Comparison of ENCODE assay signal across 25 cellular contexts in genomic region chr2:150885774-150886386, GRCh38.
"Had no signal": no experiment of that assay in that cellular context is flagged by ENCODE, and none has a peak within 500 bp of the region (broad histone marks: within the 10 kb centered on the region; RNA-seq: fewer than 3 reads in every experiment).

No MANE protein-coding gene starts in this region.

- H3K4me1 Mint-ChIP-seq: naive B cell; stimulated activated effector memory CD8-positive, alpha-beta T cell treated with anti-CD3 and anti-CD28 coated beads, Interleukin-12 subunit alpha, Interleukin-12 subunit beta, amount 100 ng/mL, for 72 hours had no signal

- H3K36me3 ChIP-seq: colonic mucosa, esophagus muscularis mucosa, gastroesophageal sphincter, heart left ventricle, lower lobe of right lung, prostate gland, right atrium auricular region, stomach, thyroid gland had no signal

- ATAC-seq: foreskin keratinocyte; gastroesophageal sphincter; heart left ventricle; left ventricle myocardium superior; lower lobe of right lung; mucosa of descending colon; natural killer cell treated with Interleukin-12 subunit alpha and Interleukin-12 subunit beta and Interleukin-15 and Interleukin-18, amount 100 ng/mL, for 72 hours; sciatic nerve; stimulated activated effector memory CD8-positive, alpha-beta T cell treated with anti-CD3 and anti-CD28 coated beads, Interleukin-12 subunit alpha, Interleukin-12 subunit beta, amount 100 ng/mL, for 72 hours had no signal

- DNase-seq: colonic mucosa; effector memory CD4-positive, alpha-beta T cell; heart left ventricle; hippocampal formation; left cardiac atrium; left ventricle myocardium superior; lower lobe of right lung; mucosa of descending colon; naive B cell; nucleus accumbens; stimulated activated CD4-positive, alpha-beta T cell treated with anti-CD3 and anti-CD28 coated beads, Interleukin-2, amount 100 ng/mL, for 24 hours; stimulated activated CD4-positive, alpha-beta T cell treated with anti-CD3 and anti-CD28 coated beads, Interleukin-4, amount 100 ng/mL, for 24 hours; stimulated activated naive CD4-positive, alpha-beta T cell treated with Interleukin-2 at 50 U/mL for 16 hours; stomach; thyroid gland had no signal

- H3K36me3 Mint-ChIP-seq: naive B cell; natural killer cell treated with Interleukin-12 subunit alpha and Interleukin-12 subunit beta and Interleukin-15 and Interleukin-18, amount 100 ng/mL, for 72 hours; stimulated activated effector memory CD8-positive, alpha-beta T cell treated with anti-CD3 and anti-CD28 coated beads, Interleukin-12 subunit alpha, Interleukin-12 subunit beta, amount 100 ng/mL, for 72 hours; type B pancreatic cell had no signal

- H3K4me3 ChIP-seq: colonic mucosa, esophagus muscularis mucosa, gastroesophageal sphincter, heart left ventricle, lower lobe of right lung, mucosa of descending colon, prostate gland, right atrium auricular region, stomach, thyroid gland had no signal

- H3K4me3 Mint-ChIP-seq: dendritic cell treated with granulocyte-macrophage colony-stimulating factor and Interleukin-4, amounts not matched to agents 40 ng/mL and 50 ng/mL, for 4 days; naive B cell; natural killer cell treated with Interleukin-12 subunit alpha and Interleukin-12 subunit beta and Interleukin-15 and Interleukin-18, amount 100 ng/mL, for 72 hours; stimulated activated effector memory CD8-positive, alpha-beta T cell treated with anti-CD3 and anti-CD28 coated beads, Interleukin-12 subunit alpha, Interleukin-12 subunit beta, amount 100 ng/mL, for 72 hours; type B pancreatic cell had no signal

- H3K27ac Mint-ChIP-seq: dendritic cell treated with granulocyte-macrophage colony-stimulating factor and Interleukin-4, amounts not matched to agents 40 ng/mL and 50 ng/mL, for 4 days; naive B cell; natural killer cell treated with Interleukin-12 subunit alpha and Interleukin-12 subunit beta and Interleukin-15 and Interleukin-18, amount 100 ng/mL, for 72 hours; stimulated activated effector memory CD8-positive, alpha-beta T cell treated with anti-CD3 and anti-CD28 coated beads, Interleukin-12 subunit alpha, Interleukin-12 subunit beta, amount 100 ng/mL, for 72 hours; type B pancreatic cell had no signal

- H3K4me1 ChIP-seq: colonic mucosa, esophagus muscularis mucosa, foreskin keratinocyte, gastroesophageal sphincter, heart left ventricle, prostate gland, right atrium auricular region, stomach, thyroid gland had no signal

- H3K27me3 ChIP-seq: colonic mucosa, esophagus muscularis mucosa, foreskin keratinocyte, gastroesophageal sphincter, heart left ventricle, right atrium auricular region, stomach, thyroid gland had no signal

- H3K27me3 Mint-ChIP-seq: dendritic cell treated with granulocyte-macrophage colony-stimulating factor and Interleukin-4, amounts not matched to agents 40 ng/mL and 50 ng/mL, for 4 days; natural killer cell treated with Interleukin-12 subunit alpha and Interleukin-12 subunit beta and Interleukin-15 and Interleukin-18, amount 100 ng/mL, for 72 hours; type B pancreatic cell had no signal

- H3K9me3 ChIP-seq: colonic mucosa, esophagus muscularis mucosa, gastroesophageal sphincter, lower lobe of right lung, mucosa of descending colon, prostate gland, right atrium auricular region, stomach, thyroid gland had no signal

- H3K27ac ChIP-seq: colonic mucosa, esophagus muscularis mucosa, foreskin keratinocyte, gastroesophageal sphincter, heart left ventricle, lower lobe of right lung, prostate gland, right atrium auricular region, stomach, thyroid gland had no signal

- H3K9me3 Mint-ChIP-seq: type B pancreatic cell had no signal
